ENCODE assay signal across 13 cellular contexts in the genomic region with DNA sequence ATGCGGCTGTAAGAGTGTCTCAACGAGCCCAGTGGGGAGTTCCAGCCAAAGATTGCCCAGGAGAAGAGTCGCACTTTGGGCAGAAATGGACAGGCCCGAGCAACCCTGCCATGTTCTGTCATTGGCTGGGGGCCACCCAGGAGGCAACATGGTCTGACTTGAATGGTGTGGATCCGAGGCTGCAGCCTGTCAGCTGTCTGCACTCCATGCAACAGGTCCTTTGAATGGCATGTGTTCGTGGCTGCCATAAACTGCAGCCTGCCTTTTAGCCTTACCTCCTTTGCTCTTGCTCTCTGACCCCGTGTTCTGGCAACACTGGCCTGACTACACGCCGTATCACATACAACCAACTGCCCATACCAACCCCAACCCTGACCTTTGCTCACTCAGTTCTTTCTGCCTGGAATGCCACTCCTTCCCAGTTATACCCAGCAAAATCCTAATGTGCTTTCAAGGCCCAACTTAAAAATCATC. TPM values are rescaled to one million over a fixed set of nuclear protein-coding genes. Genes with fewer than 3 reads are reported as not detected.
A peak's percentile ranks its signal among the peaks of the same experiment; 100 is the strongest.
DNase-seq lines count a peak whose midpoint lies in the region; ATAC-seq and TF ChIP-seq lines count a peak whose summit lies in the region.
"Had no signal": no experiment of that assay in that cellular context is flagged by ENCODE, and none has a peak within 500 bp of the region (broad histone marks: within the 10 kb centered on the region; RNA-seq: fewer than 3 reads in every experiment).

No MANE protein-coding gene starts in this region.

- peak overlapping the region; percentile 1 for H3K27ac Mint-ChIP-seq in activated naive CD8-positive, alpha-beta T cell
- no peak overlapping the region for H3K27ac Mint-ChIP-seq in activated naive CD8-positive, alpha-beta T cell treated with anti-CD3 and anti-CD28 coated beads for 36 hours
- peak overlapping the region; percentile 39 for H3K27ac Mint-ChIP-seq in activated naive CD8-positive, alpha-beta T cell treated with anti-CD3 and anti-CD28 coated beads, Interleukin-2, amount 10 ng/mL, durations not matched to agents 7 days and 5 days

- H3K36me3 ChIP-seq in mesodermal cell (ENCODE audit: control insufficient read depth, insufficient read depth, low read length) (no peaks in the 10 kb centered on the region), transverse colon (no peaks in the 10 kb centered on the region)

- H3K4me1 ChIP-seq in mesodermal cell (ENCODE audit: control insufficient read depth, insufficient read depth, low read length, poor library complexity, severe bottlenecking) = peaks cover 47% of the 10 kb centered on the region
- H3K4me1 ChIP-seq in transverse colon = peaks cover 63 to 96% (median 73%) of the 10 kb centered on the region in 4 donors

- POLR2A ChIA-PET in activated naive CD8-positive, alpha-beta T cell treated with anti-CD3 and anti-CD28 coated beads, Interleukin-2, amount 10 ng/mL, durations not matched to agents 7 days and 5 days (lab: Charles Lee) = interaction anchor here (3.7 to 6.1 kb wide), 3 partner anchors 22 to 56 kb away, joined by 36 to 57 read pairs (median 45); partner anchors contain the start of gene IRF1

- H3K9me3 ChIP-seq in mesodermal cell (ENCODE audit: control insufficient read depth, low read length) (no peaks in the 10 kb centered on the region), transverse colon (no peaks in the 10 kb centered on the region)

- peaks cover 22% of the 10 kb centered on the region for H3K36me3 Mint-ChIP-seq in activated naive CD8-positive, alpha-beta T cell
- H3K36me3 Mint-ChIP-seq in activated naive CD8-positive, alpha-beta T cell treated with anti-CD3 and anti-CD28 coated beads for 36 hours = peaks cover 41% of the 10 kb centered on the region
- H3K36me3 Mint-ChIP-seq in activated naive CD8-positive, alpha-beta T cell treated with anti-CD3 and anti-CD28 coated beads, Interleukin-2, amount 10 ng/mL, durations not matched to agents 7 days and 5 days = peaks cover 46% of the 10 kb centered on the region

- no peaks in the 10 kb centered on the region for H3K27me3 Mint-ChIP-seq in activated naive CD8-positive, alpha-beta T cell
- no peaks in the 10 kb centered on the region for H3K27me3 Mint-ChIP-seq in activated naive CD8-positive, alpha-beta T cell treated with anti-CD3 and anti-CD28 coated beads for 36 hours
- no peaks in the 10 kb centered on the region for H3K27me3 Mint-ChIP-seq in activated naive CD8-positive, alpha-beta T cell treated with anti-CD3 and anti-CD28 coated beads, Interleukin-2, amount 10 ng/mL, durations not matched to agents 7 days and 5 days

- no peak overlapping the region for H3K4me3 Mint-ChIP-seq in activated naive CD8-positive, alpha-beta T cell
- H3K4me3 Mint-ChIP-seq in activated naive CD8-positive, alpha-beta T cell treated with anti-CD3 and anti-CD28 coated beads for 36 hours = no peak overlapping the region
- no peak overlapping the region for H3K4me3 Mint-ChIP-seq in activated naive CD8-positive, alpha-beta T cell treated with anti-CD3 and anti-CD28 coated beads, Interleukin-2, amount 10 ng/mL, durations not matched to agents 7 days and 5 days

- no peak for DNase-seq in activated naive CD8-positive, alpha-beta T cell treated with anti-CD3 and anti-CD28 coated beads for 36 hours
- DNase-seq in activated naive CD8-positive, alpha-beta T cell treated with anti-CD3 and anti-CD28 coated beads, Interleukin-2, amount 10 ng/mL, durations not matched to agents 7 days and 5 days = no peak
- DNase-seq in transverse colon = peak; percentile 59
- DNase-seq in SIG-M5 treated with dmso at 0.1 percent for 504 hours (lab: John Stamatoyannopoulos, UW; ENCODE audit: unreplicated experiment) = no peak
- DNase-seq in COLO668 (lab: John Stamatoyannopoulos, UW; ENCODE audit: unreplicated experiment) = no peak
- DNase-seq: AML-193; central memory CD4-positive, alpha-beta T cell; kidney; NCI-H187; posterior cingulate gyrus had no signal

- TF ChIP-seq POLR2A in transverse colon (IDR thresholded peaks at IDR 0.05) = no peak

- H3K4me3 ChIP-seq in mesodermal cell (ENCODE audit: extremely low read depth, insufficient read depth, low read length, poor library complexity, severe bottlenecking) (no peak overlapping the region), transverse colon (no peak overlapping the region)

- intact Hi-C loops in transverse colon (cut with DNase I; ENCODE audit: low total_unique reads) = no loop called here

- no peaks in the 10 kb centered on the region for H3K27me3 ChIP-seq in transverse colon

- ATAC-seq in activated naive CD8-positive, alpha-beta T cell treated with anti-CD3 and anti-CD28 coated beads, Interleukin-2, amount 10 ng/mL, durations not matched to agents 7 days and 5 days (ENCODE audit: low read depth) = no peak
- ATAC-seq in HG03280 (IDR thresholded peaks at IDR 0.05; ENCODE audit: unreplicated experiment) = no peak

- no peak for TF ChIP-seq CTCF in transverse colon (IDR thresholded peaks at IDR 0.05)

- 70 to 74% methylated on average over 8 to 9 of the region's 9 CpGs for WGBS in mesodermal cell (ENCODE audit: insufficient coverage in 2 of 2), 2 experiments
- 47 to 64% methylated on average over 7 to 9 of the region's 9 CpGs for WGBS in transverse colon (ENCODE audit: low coverage in 1 of 2), 2 donors

- no peaks in the 10 kb centered on the region for H3K9me3 Mint-ChIP-seq in activated naive CD8-positive, alpha-beta T cell (ENCODE audit: low read depth)
- no peaks in the 10 kb centered on the region for H3K9me3 Mint-ChIP-seq in activated naive CD8-positive, alpha-beta T cell treated with anti-CD3 and anti-CD28 coated beads for 36 hours
- H3K9me3 Mint-ChIP-seq in activated naive CD8-positive, alpha-beta T cell treated with anti-CD3 and anti-CD28 coated beads, Interleukin-2, amount 10 ng/mL, durations not matched to agents 7 days and 5 days = no peaks in the 10 kb centered on the region

- TF ChIP-seq EP300 in transverse colon (IDR thresholded peaks at IDR 0.05; ENCODE audit: low read depth) = no peak

- H3K4me1 Mint-ChIP-seq in activated naive CD8-positive, alpha-beta T cell (ENCODE audit: low read depth) = peaks cover 88% of the 10 kb centered on the region
- H3K4me1 Mint-ChIP-seq in activated naive CD8-positive, alpha-beta T cell treated with anti-CD3 and anti-CD28 coated beads for 36 hours = peaks cover 77% of the 10 kb centered on the region
- peaks cover 77% of the 10 kb centered on the region for H3K4me1 Mint-ChIP-seq in activated naive CD8-positive, alpha-beta T cell treated with anti-CD3 and anti-CD28 coated beads, Interleukin-2, amount 10 ng/mL, durations not matched to agents 7 days and 5 days

- H3K27ac ChIP-seq in mesodermal cell (ENCODE audit: low read depth, low read length, severe bottlenecking) = peak overlapping the region; percentile 43
- H3K27ac ChIP-seq in transverse colon = peak overlapping the region; percentile 28 to 96 (median 73)

- in situ Hi-C loops in transverse colon (cut with MboI; ENCODE audit: low pct_ligation_motif_present in 1 of 4, low pct_unique_long_range_greater_than_20kb in 1 of 4, low sequenced_read_pairs in 3 of 4) = no loop called here

RNA-seq across cellular contexts. Expression of gene IRF1, which starts 55.7 kb away (rescaled TPM):
- total RNA-seq in activated naive CD8-positive, alpha-beta T cell treated with anti-CD3 and anti-CD28 coated beads for 36 hours = 100 to 1,000 TPM; 228 to 232 TPM
- 100 to 1,000 TPM; 228 to 238 TPM for total RNA-seq in activated naive CD8-positive, alpha-beta T cell treated with anti-CD3 and anti-CD28 coated beads, Interleukin-2, amount 10 ng/mL, durations not matched to agents 7 days and 5 days
- polyA plus RNA-seq in mesodermal cell (2013, experiment 1 of 2) = 11.4 TPM
- 10.0 TPM for polyA plus RNA-seq in mesodermal cell (2013, experiment 2 of 2)
- total RNA-seq in transverse colon = 10 to 100 TPM; 40.8 to 86.9 (median 65.5) TPM
